8 cellular contexts compared by ENCODE assay signal in genomic region chr17:68292689-68293040, GRCh38. TPM values are rescaled to one million over a fixed set of nuclear protein-coding genes. Genes with fewer than 3 reads are reported as not detected.
DNase-seq lines count a peak whose midpoint lies in the region; ATAC-seq and TF ChIP-seq lines count a peak whose summit lies in the region.

No MANE protein-coding gene starts in this region.

- H3K4me3 Mint-ChIP-seq in glutamatergic neuron (ENCODE audit: unreplicated experiment): peak overlapping the region; percentile 81

- peaks cover 12% of the 10 kb centered on the region for H3K27me3 Mint-ChIP-seq in glutamatergic neuron (ENCODE audit: unreplicated experiment)

- TF ChIP-seq CTCF in OCI-LY7 (conservative IDR thresholded peaks at IDR 0.05; ENCODE audit: low read length): no peak; the same call in 1 of the 2 replicates
- TF ChIP-seq CTCF in glutamatergic neuron (IDR thresholded peaks at IDR 0.05; ENCODE audit: partially characterized antibody, unreplicated experiment): no peak
- TF ChIP-seq CTCF in smooth muscle cell (IDR thresholded peaks at IDR 0.05; ENCODE audit: borderline replicate concordance, insufficient read depth, poor library complexity, severe bottlenecking): no peak

- POLR2A ChIA-PET in OCI-LY7 (lab: Charles Lee): interaction anchor here (0.6 to 9.1 kb wide), 25 partner anchors 8 to 166 kb away, joined by 3 to 67 read pairs (median 4); partner anchors contain the start of genes AMZ2 and WIPI1

- H3K9me3 Mint-ChIP-seq in glutamatergic neuron (ENCODE audit: unreplicated experiment): peaks cover 2% of the 10 kb centered on the region

- H3K4me1 ChIP-seq in OCI-LY7 (ENCODE audit: insufficient read depth, low read length, poor library complexity, severe bottlenecking): peaks cover 45% of the 10 kb centered on the region
- H3K4me1 ChIP-seq in smooth muscle cell (ENCODE audit: low read depth): peaks cover 9% of the 10 kb centered on the region

- H3K4me1 Mint-ChIP-seq in glutamatergic neuron (ENCODE audit: low read depth, unreplicated experiment): peaks cover 5% of the 10 kb centered on the region

- H3K27me3 ChIP-seq in smooth muscle cell (ENCODE audit: low read depth): peaks cover 56% of the 10 kb centered on the region

- no peak overlapping the region for H3K9ac ChIP-seq in smooth muscle cell (ENCODE audit: low read depth)

- no peaks in the 10 kb centered on the region for H3K36me3 Mint-ChIP-seq in glutamatergic neuron (ENCODE audit: unreplicated experiment)

- no peaks in the 10 kb centered on the region; the same call in 1 of the 2 replicates for H3K36me3 ChIP-seq in OCI-LY7 (ENCODE audit: insufficient read depth, low read length)
- no peaks in the 10 kb centered on the region for H3K36me3 ChIP-seq in smooth muscle cell (ENCODE audit: low read depth)

- DNase-seq in NCI-H524 (lab: John Stamatoyannopoulos, UW) (peak; percentile 30 to 73), NCI-H524 treated with DMSO at 0.1 percent for 48 hours (lab: John Stamatoyannopoulos, UW) (no peak), OCI-LY7 (ENCODE audit: low spot score) (no peak), glutamatergic neuron (no peak), smooth muscle cell (lab: John Stamatoyannopoulos, UW; ENCODE audit: unreplicated experiment) (no peak), dermis blood vessel endothelial cell (no peak)

- H3K4me3 ChIP-seq in OCI-LY7 (ENCODE audit: low read depth, low read length, poor library complexity, severe bottlenecking) (peak overlapping the region; percentile 85), smooth muscle cell (no peak overlapping the region)

- H3F3A ChIP-seq in smooth muscle cell (ENCODE audit: low read depth): no peaks in the 10 kb centered on the region

- ATAC-seq in HG02938 (IDR thresholded peaks at IDR 0.05; ENCODE audit: unreplicated experiment) (no peak), GM18511 (IDR thresholded peaks at IDR 0.05; ENCODE audit: unreplicated experiment) (no peak)

- H3K9me3 ChIP-seq in OCI-LY7 (ENCODE audit: low read length): no peaks in the 10 kb centered on the region
- no peaks in the 10 kb centered on the region for H3K9me3 ChIP-seq in smooth muscle cell (replicated peaks; ENCODE audit: low read depth)

- BruUV-seq in OCI-LY7 (replicated peaks; lab: Mats Ljungman, UMichigan): no TSS peak

- H3K4me2 ChIP-seq in OCI-LY7 (ENCODE audit: low read length) (peak overlapping the region; percentile 77), smooth muscle cell (peak overlapping the region; percentile 97)

- H3K9me2 ChIP-seq in OCI-LY7 (ENCODE audit: insufficient read depth, low read length): no peaks in the 10 kb centered on the region

- CTCF ChIA-PET in OCI-LY7 (lab: Charles Lee; ENCODE audit: unreplicated experiment): interaction anchor here (0.6 to 1.2 kb wide), 6 partner anchors 20 to 111 kb away, joined by 3 to 9 read pairs (median 3); no protein-coding TSS in a partner anchor

- H3K27ac ChIP-seq in OCI-LY7 (ENCODE audit: low read depth, low read length, poor library complexity, severe bottlenecking) (peak overlapping the region; percentile 94), smooth muscle cell (ENCODE audit: low read depth) (no peak overlapping the region)

- H3K79me2 ChIP-seq in OCI-LY7 (ENCODE audit: insufficient read depth, low read depth, low read length) (peaks cover 33% of the 10 kb centered on the region; the same call in 1 of the 2 replicates), smooth muscle cell (ENCODE audit: low read depth) (no peaks in the 10 kb centered on the region)

- H4K20me1 ChIP-seq in OCI-LY7 (ENCODE audit: insufficient read depth, low read length): no peaks in the 10 kb centered on the region
- H4K20me1 ChIP-seq in smooth muscle cell (ENCODE audit: low read depth): no peaks in the 10 kb centered on the region

- no peak overlapping the region for H3K27ac Mint-ChIP-seq in glutamatergic neuron (ENCODE audit: unreplicated experiment)

- intact Hi-C loops in OCI-LY7 (cut with micrococcal nuclease; ENCODE audit: unreplicated experiment): loop anchor here (1.0 to 5.0 kb wide), 7 partner anchors 29 to 171 kb away; no protein-coding TSS in a partner anchor

- WGBS in smooth muscle cell (ENCODE audit: low lambda C conversion rate): 36% methylated on average over 9 of the region's 9 CpGs

- H2AFZ ChIP-seq in OCI-LY7 (ENCODE audit: low read length) (peak overlapping the region; percentile 61; the same call in 1 of the 2 replicates), smooth muscle cell (ENCODE audit: low read depth) (no peak overlapping the region)

RNA-seq across cellular contexts. Expression of gene ARSG, which starts 1.4 kb away (rescaled TPM):
- 24.2 and 26.1 TPM in 2 replicates for total RNA-seq in OCI-LY7 (2014; rRNA removed; shearing (Covaris generic))
- 51.6 and 53.0 TPM in 2 replicates for total RNA-seq in OCI-LY7 (2022)
- 1.9 TPM for total RNA-seq in glutamatergic neuron (ENCODE audit: unreplicated experiment)
- total RNA-seq in smooth muscle cell: 1.0 and 2.3 TPM in 2 replicates
- polyA plus RNA-seq in smooth muscle cell: 2.4 and 2.7 TPM in 2 replicates
- 3.7 and 5.1 TPM in 2 replicates for total RNA-seq in dermis blood vessel endothelial cell

RNA-seq across cellular contexts. Expression of gene SLC16A6, which starts 1.7 kb away (rescaled TPM):
- 3.7 and 4.5 TPM in 2 replicates for total RNA-seq in OCI-LY7 (2014; rRNA removed; shearing (Covaris generic))
- total RNA-seq in OCI-LY7 (2022) (15.4 and 18.9 TPM in 2 replicates), glutamatergic neuron (ENCODE audit: unreplicated experiment) (0.25 TPM), smooth muscle cell (0.04 TPM in 2 replicates), dermis blood vessel endothelial cell (1.5 TPM in 2 replicates)
- not detected in 2 replicates for polyA plus RNA-seq in smooth muscle cell

RNA-seq across cellular contexts. Expression of gene AMZ2, which starts 44.8 kb away (rescaled TPM):
- 105 and 117 TPM in 2 replicates for total RNA-seq in OCI-LY7 (2014; rRNA removed; shearing (Covaris generic))
- total RNA-seq in OCI-LY7 (2022) (248 and 285 TPM in 2 replicates), glutamatergic neuron (ENCODE audit: unreplicated experiment) (68.5 TPM), smooth muscle cell (66.3 and 89.7 TPM in 2 replicates), dermis blood vessel endothelial cell (41.8 and 43.9 TPM in 2 replicates)
- 74.8 and 75.5 TPM in 2 replicates for polyA plus RNA-seq in smooth muscle cell

Comparison
In these comparisons a context has a peak if more than half of its experiments do, and no peak if none do; other contexts are left out.
1. DNase-seq: peak in NCI-H524 (2 of 2); none in NCI-H524 treated with DMSO at 0.1 percent for 48 hours (single experiment), OCI-LY7 (single experiment), glutamatergic neuron (single experiment), smooth muscle cell (single experiment) and dermis blood vessel endothelial cell (single experiment).